In the genomic region with DNA sequence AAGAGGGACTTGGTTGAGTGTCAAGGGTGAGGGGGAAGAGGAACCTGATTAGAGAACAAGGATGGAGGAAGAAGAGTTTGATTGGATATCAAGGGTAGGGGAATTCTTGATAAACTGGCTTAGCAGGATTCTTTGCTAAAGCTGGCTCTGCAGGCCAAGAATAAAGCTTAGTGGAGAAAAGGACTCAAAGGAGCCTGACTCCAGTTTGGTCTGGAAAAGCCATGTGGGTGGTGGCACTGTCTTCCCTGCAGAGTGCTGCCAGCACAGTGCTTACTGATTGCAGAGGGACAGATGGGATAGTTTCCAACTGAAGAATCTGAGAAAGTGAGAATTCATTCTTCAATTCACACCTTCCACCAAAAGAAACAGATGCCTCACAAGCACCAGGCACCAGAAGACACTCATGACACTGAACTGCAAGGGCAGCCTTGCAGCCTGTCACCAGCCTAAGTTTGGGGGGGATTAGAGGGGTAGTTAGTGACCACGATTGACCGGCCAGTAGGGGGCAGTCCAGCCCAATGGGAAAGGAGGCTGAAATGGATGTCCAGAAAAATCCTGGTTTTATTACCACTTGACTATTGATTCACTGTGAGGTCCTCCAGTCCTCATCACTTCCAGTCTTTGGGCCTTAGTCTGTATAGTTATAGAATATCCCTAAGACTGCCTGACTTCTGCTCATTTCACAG, we compare ENCODE assay signal across 8 cellular contexts.
DNase-seq lines count a peak whose midpoint lies in the region; ATAC-seq and TF ChIP-seq lines count a peak whose summit lies in the region.

No MANE protein-coding gene starts in this region.

- peaks cover 0 to 15% (median 0%) of the 10 kb centered on the region in 4 donors for H3K9me3 ChIP-seq in tibial nerve

- TF ChIP-seq CTCF in BJ (IDR thresholded peaks at IDR 0.05; ENCODE audit: insufficient read depth, low read depth, low read length) (peak; percentile 31), tibial nerve (IDR thresholded peaks at IDR 0.05) (peak in 1 of 5 experiments; percentile 14)

- POLR2A ChIA-PET in BJ (lab: Charles Lee) = no interaction called here

- no peak for ATAC-seq in GM19351 (IDR thresholded peaks at IDR 0.05; ENCODE audit: unreplicated experiment)

- no peak overlapping the region for H3K27ac ChIP-seq in tibial nerve

- no peaks in the 10 kb centered on the region for H3K4me1 ChIP-seq in tibial nerve

- no peak for TF ChIP-seq POLR2A in tibial nerve (IDR thresholded peaks at IDR 0.05)

- WGBS in tibial nerve, 2 donors = 2 to 4% methylated on average over 2 of the region's 2 CpGs

- H3K36me3 ChIP-seq in BJ (ENCODE audit: control insufficient read depth, insufficient read depth, low read length) (no peaks in the 10 kb centered on the region), tibial nerve (no peaks in the 10 kb centered on the region)

- CTCF ChIA-PET in BJ (lab: Yijun Ruan, JAX) = interaction anchor here (0.6 kb wide), 1 partner anchor 315 kb away, joined by 3 read pairs; no protein-coding TSS in a partner anchor

- no peak for TF ChIP-seq EP300 in tibial nerve (IDR thresholded peaks at IDR 0.05)

- DNase-seq in BJ (ENCODE audit: low read depth) = no peak
- peak; percentile 15 for DNase-seq in GM19240 (ENCODE audit: insufficient read length, low spot score)
- peak; percentile 4 for DNase-seq in RPMI7951 (ENCODE audit: low read depth)
- DNase-seq in iPS-NIHi7 (ENCODE audit: extremely low spot score) = peak; percentile 76
- no peak for DNase-seq in T-helper 2 cell
- DNase-seq in tibial nerve (ENCODE audit: low spot score in 2 of 2) = no peak
- no peak for DNase-seq in HCEC 1CT

- H3K4me3 ChIP-seq in BJ (ENCODE audit: low read depth, low read length) (no peak overlapping the region), tibial nerve (no peak overlapping the region)

- H3K27me3 ChIP-seq in BJ (ENCODE audit: control insufficient read depth, insufficient read depth, low read length) = no peaks in the 10 kb centered on the region
- H3K27me3 ChIP-seq in tibial nerve = no peaks in the 10 kb centered on the region

Comparison
In these comparisons a context has a peak if more than half of its experiments do, and no peak if none do; other contexts are left out.
1. DNase-seq: peak in GM19240 (single experiment), RPMI7951 (single experiment) and iPS-NIHi7 (single experiment); none in BJ (single experiment), T-helper 2 cell (0 of 5), tibial nerve (0 of 2) and HCEC 1CT (single experiment).